1 cellular context compared by ENCODE assay signal in genomic region chrX:74961962-74962361, GRCh38. TPM values are rescaled to one million over a fixed set of nuclear protein-coding genes. Genes with fewer than 3 reads are reported as not detected.
"Had no signal": no experiment of that assay in that cellular context is flagged by ENCODE, and none has a peak within 500 bp of the region (broad histone marks: within the 10 kb centered on the region; RNA-seq: fewer than 3 reads in every experiment).

No MANE protein-coding gene starts in this region.

RNA-seq across cellular contexts. Expression of gene NEXMIF, which starts 36.7 kb away (rescaled TPM):
- total RNA-seq: G401 had no signal
